9 cellular contexts compared by ENCODE assay signal in the genomic region with DNA sequence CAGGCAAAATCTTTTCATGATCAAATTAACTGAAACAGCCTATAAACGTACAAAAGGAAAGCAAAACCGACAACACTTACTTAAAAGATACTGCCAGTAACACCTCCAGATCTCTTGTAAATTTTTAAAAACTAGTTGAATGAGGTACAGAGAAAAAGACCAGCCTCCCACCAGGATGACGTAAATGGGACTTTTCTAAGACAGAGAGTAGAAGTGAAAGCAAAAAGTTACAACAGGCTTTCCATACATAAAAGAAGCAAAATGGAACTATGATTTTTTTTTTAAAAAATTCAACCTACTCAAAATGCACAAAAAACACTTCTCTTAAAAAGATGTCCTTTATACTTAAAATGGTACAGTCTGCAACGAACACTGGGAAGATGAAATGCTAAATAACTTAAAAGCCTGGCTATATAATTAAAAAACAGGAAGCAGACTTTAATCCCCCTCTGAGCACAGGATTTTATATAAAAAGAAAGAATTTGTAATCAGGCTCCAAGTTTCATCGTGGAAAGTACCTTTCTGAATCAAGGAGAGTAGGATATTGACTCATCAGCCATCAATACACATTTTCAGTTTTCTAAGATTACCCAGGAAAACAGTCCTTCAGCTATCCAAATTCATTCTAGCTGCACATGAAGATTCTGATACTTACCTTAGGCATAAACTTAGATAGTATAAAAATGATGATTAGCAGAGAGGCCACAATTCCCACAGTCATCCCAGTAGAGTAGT. TPM values are rescaled to one million over a fixed set of nuclear protein-coding genes. Genes with fewer than 3 reads are reported as not detected.
A peak's percentile ranks its signal among the peaks of the same experiment; 100 is the strongest.
DNase-seq lines count a peak whose midpoint lies in the region; ATAC-seq and TF ChIP-seq lines count a peak whose summit lies in the region.
"Had no signal": no experiment of that assay in that cellular context is flagged by ENCODE, and none has a peak within 500 bp of the region (broad histone marks: within the 10 kb centered on the region; RNA-seq: fewer than 3 reads in every experiment).

No MANE protein-coding gene starts in this region.

- no peak for TF ChIP-seq EP300 in SK-N-SH (IDR thresholded peaks at IDR 0.05; ENCODE audit: borderline replicate concordance in 1 of 2, low read depth in 1 of 2, low read length in 1 of 2)

- no peak overlapping the region for H3K4me2 ChIP-seq in SK-N-SH

- H3K4me3 ChIP-seq in SK-N-SH (ENCODE audit: low read depth in 2 of 2, low read length in 1 of 2) = no peak overlapping the region
- H3K4me3 ChIP-seq in foreskin fibroblast (ENCODE audit: low read depth in 1 of 2, low read length in 2 of 2) = no peak overlapping the region
- no peak overlapping the region for H3K4me3 ChIP-seq in breast epithelium

- H3K27ac ChIP-seq in SK-N-SH (ENCODE audit: low read depth in 2 of 2, low read length in 1 of 2) (peak overlapping the region in 1 of 2 experiments; percentile 10; a peak in 1 of 4 replicates), breast epithelium (no peak overlapping the region)

- intact Hi-C loops in breast epithelium (cut with DNase I; ENCODE audit: low total_unique reads) = no loop called here

- H3K27me3 ChIP-seq in SK-N-SH (ENCODE audit: insufficient read depth) (no peaks in the 10 kb centered on the region), breast epithelium (no peaks in the 10 kb centered on the region)

- POLR2A ChIA-PET in SK-N-SH (lab: Yijun Ruan, JAX) = no interaction called here

- no peaks in the 10 kb centered on the region for H3K9me3 Mint-ChIP-seq in activated T-helper 17 cell treated with anti-CD3 and anti-CD28 coated beads, Interleukin-2, amount 50 U/mL, for 72 hours

- H3K9me2 ChIP-seq in SK-N-SH = no peaks in the 10 kb centered on the region

- 71% methylated on average over 5 of the region's 5 CpGs for WGBS in SK-N-SH (ENCODE audit: low lambda C conversion rate)

- H4K20me1 ChIP-seq in SK-N-SH (ENCODE audit: insufficient read depth) = no peaks in the 10 kb centered on the region

- H3K9ac ChIP-seq in SK-N-SH = peak overlapping the region; percentile 8; the same call in 1 of the 2 replicates

- H3K9me3 ChIP-seq in SK-N-SH (no peaks in the 10 kb centered on the region), breast epithelium (no peaks in the 10 kb centered on the region)

- H3K4me1 Mint-ChIP-seq in activated T-helper 17 cell treated with anti-CD3 and anti-CD28 coated beads, Interleukin-2, amount 50 U/mL, for 72 hours = peaks cover 22% of the 10 kb centered on the region

- no peak for ATAC-seq in SK-N-SH treated with all-trans-retinoic acid at 6 μM for 48 hours
- ATAC-seq in HG03442 (IDR thresholded peaks at IDR 0.05; ENCODE audit: unreplicated experiment) = peak; percentile 78
- peak; percentile 77 for ATAC-seq in activated T-helper 17 cell treated with anti-CD3 and anti-CD28 coated beads, Interleukin-2, amount 50 U/mL, for 72 hours (replicated peaks)

- TF ChIP-seq RAD21 in SK-N-SH (IDR thresholded peaks at IDR 0.05; ENCODE audit: low read length) = no peak

- TF ChIP-seq POLR2A in breast epithelium (IDR thresholded peaks at IDR 0.05) = no peak

- peaks cover 94% of the 10 kb centered on the region for H3K36me3 Mint-ChIP-seq in activated T-helper 17 cell treated with anti-CD3 and anti-CD28 coated beads, Interleukin-2, amount 50 U/mL, for 72 hours (ENCODE audit: low read depth)

- no peak overlapping the region for H2AFZ ChIP-seq in SK-N-SH (ENCODE audit: low read depth)

- H3K36me3 ChIP-seq in SK-N-SH (replicated peaks in 1 of 2; ENCODE audit: control insufficient read depth in 1 of 2, insufficient read depth in 2 of 2, low read length in 1 of 2) (peaks cover 22% of the 10 kb centered on the region in 2 experiments), breast epithelium (peaks cover 5% of the 10 kb centered on the region)

- no peak for DNase-seq in SK-N-SH
- peak; percentile 13 to 59 for DNase-seq in stimulated activated CD8-positive, alpha-beta memory T cell treated with anti-CD3 and anti-CD28 coated beads, Interleukin-7, amount 100 ng/mL, for 4 hours (ENCODE audit: low read depth in 2 of 2)
- DNase-seq in NCI-H748 treated with DMSO at 0.1 percent for 48 hours (lab: John Stamatoyannopoulos, UW) = no peak
- DNase-seq in foreskin fibroblast = no peak
- DNase-seq in breast epithelium (ENCODE audit: low spot score in 2 of 2) = no peak

- H3K4me3 Mint-ChIP-seq in activated T-helper 17 cell treated with anti-CD3 and anti-CD28 coated beads, Interleukin-2, amount 50 U/mL, for 72 hours = peak overlapping the region; percentile 81

- CTCF ChIA-PET in SK-N-SH (lab: Yijun Ruan, JAX) = interaction anchor here (1.0 to 8.9 kb wide), 14 partner anchors 15 to 119 kb away, joined by 3 to 257 read pairs (median 10); partner anchors contain the start of genes MYO1A, STAT6, TAC3 and ZBTB39

- H3K4me1 ChIP-seq in SK-N-SH (ENCODE audit: control insufficient read depth in 1 of 2, insufficient read depth in 2 of 2, low read depth in 1 of 2, low read length in 1 of 2) (peaks cover 0 to 7% of the 10 kb centered on the region in 2 experiments; a peak in 1 of 4 replicates), breast epithelium (no peaks in the 10 kb centered on the region)

- H3K27ac Mint-ChIP-seq in activated T-helper 17 cell treated with anti-CD3 and anti-CD28 coated beads, Interleukin-2, amount 50 U/mL, for 72 hours = peak overlapping the region; percentile 97

- no peaks in the 10 kb centered on the region for H3K27me3 Mint-ChIP-seq in activated T-helper 17 cell treated with anti-CD3 and anti-CD28 coated beads, Interleukin-2, amount 50 U/mL, for 72 hours

- peaks cover 13% of the 10 kb centered on the region for H3F3A ChIP-seq in SK-N-SH (replicated peaks; ENCODE audit: insufficient read depth)

- no peaks in the 10 kb centered on the region for H3K79me2 ChIP-seq in SK-N-SH (ENCODE audit: insufficient read depth)

- TF ChIP-seq CTCF in SK-N-SH (IDR thresholded peaks at IDR 0.05) = no peak
- no peak for TF ChIP-seq CTCF in foreskin fibroblast (IDR thresholded peaks at IDR 0.05; ENCODE audit: low read depth, low read length)
- no peak for TF ChIP-seq CTCF in breast epithelium (IDR thresholded peaks at IDR 0.05)

TF ChIP-seq in SK-N-SH, 30 proteins besides CTCF, POLR2A, EP300 and RAD21 (continues in another document):
- TF ChIP-seq FOXM1 (IDR thresholded peaks at IDR 0.05; ENCODE audit: low read depth) (no peak), TCF12 (IDR thresholded peaks at IDR 0.05) (no peak), YY1 (IDR thresholded peaks at IDR 0.05; ENCODE audit: low read depth) (no peak), FOSL2 (IDR thresholded peaks at IDR 0.05; ENCODE audit: borderline replicate concordance, low read depth) (no peak)

TF ChIP-seq in SK-N-SH treated with all-trans-retinoic acid at 6 μM for 48 hours, 23 proteins besides CTCF, POLR2A, EP300 and RAD21:
- no peak for TF ChIP-seq ZNF8 (CRISPR knock-in tag; IDR thresholded peaks at IDR 0.05)
- no peak for TF ChIP-seq SNAI2 (CRISPR knock-in tag; IDR thresholded peaks at IDR 0.05)
- no peak for TF ChIP-seq ESRRG (CRISPR knock-in tag; IDR thresholded peaks at IDR 0.05)
- no peak for TF ChIP-seq PATZ1 (CRISPR knock-in tag; IDR thresholded peaks at IDR 0.05; ENCODE audit: borderline replicate concordance)
- TF ChIP-seq BACH2 (CRISPR knock-in tag; IDR thresholded peaks at IDR 0.05; ENCODE audit: borderline replicate concordance) = no peak
- no peak for TF ChIP-seq OSR1 (CRISPR knock-in tag; IDR thresholded peaks at IDR 0.05)
TF ChIP-seq in SK-N-SH treated with all-trans-retinoic acid at 6 μM for 48 hours: peak in this region for 0.

RNA-seq across cellular contexts. Expression of gene MYO1A, which starts 14.2 kb away (rescaled TPM):
- polyA plus RNA-seq in SK-N-SH (2012; rRNA removed) = not detected in 2 replicates
- not detected in 2 replicates for polyA plus RNA-seq in SK-N-SH (2012; cell fraction: cytosol; rRNA removed)
- polyA plus RNA-seq in SK-N-SH (2012; cell fraction: nucleus; rRNA removed) = 0.11 TPM in 1 of 2 replicates, not detected in the other
- 1 to 10 TPM; 2.1 to 5.1 TPM for total RNA-seq in activated T-helper 17 cell treated with anti-CD3 and anti-CD28 coated beads, Interleukin-2, amount 50 U/mL, for 72 hours
- 1 to 10 TPM in 1 of 3 donors, under 1 TPM in 2; 0.15 to 2.2 (median 0.98) TPM for total RNA-seq in breast epithelium

RNA-seq across cellular contexts. Expression of gene NEMP1, which starts 14.4 kb away (rescaled TPM):
- polyA plus RNA-seq in SK-N-SH (2012; rRNA removed) = 6.2 and 8.8 TPM in 2 replicates
- 7.0 and 7.1 TPM in 2 replicates for polyA plus RNA-seq in SK-N-SH (2012; cell fraction: cytosol; rRNA removed)
- 13.4 and 24.8 TPM in 2 replicates for polyA plus RNA-seq in SK-N-SH (2012; cell fraction: nucleus; rRNA removed)
- 100 to 1,000 TPM in 1 of 2 donors, 10 to 100 TPM in 1; 62.3 to 117 TPM for total RNA-seq in activated T-helper 17 cell treated with anti-CD3 and anti-CD28 coated beads, Interleukin-2, amount 50 U/mL, for 72 hours
- total RNA-seq in breast epithelium = 10 to 100 TPM in 2 of 3 donors, 1 to 10 TPM in 1; 6.9 to 13.3 (median 10.9) TPM

RNA-seq across cellular contexts. Expression of gene NAB2, which starts 24.8 kb away (rescaled TPM):
- polyA plus RNA-seq in SK-N-SH (2012; rRNA removed) = 23.7 and 24.9 TPM in 2 replicates
- 12.7 and 18.9 TPM in 2 replicates for polyA plus RNA-seq in SK-N-SH (2012; cell fraction: cytosol; rRNA removed)
- 24.3 and 28.0 TPM in 2 replicates for polyA plus RNA-seq in SK-N-SH (2012; cell fraction: nucleus; rRNA removed)
- total RNA-seq in activated T-helper 17 cell treated with anti-CD3 and anti-CD28 coated beads, Interleukin-2, amount 50 U/mL, for 72 hours = 10 to 100 TPM; 20.6 to 61.4 TPM
- 10 to 100 TPM in 2 of 3 donors, 1 to 10 TPM in 1; 9.0 to 33.2 (median 24.6) TPM for total RNA-seq in breast epithelium

RNA-seq across cellular contexts. Expression of gene STAT6, which starts 47.0 kb away (rescaled TPM):
- polyA plus RNA-seq in SK-N-SH (2012; rRNA removed) = 0.15 and 0.42 TPM in 2 replicates
- 0.05 and 0.19 TPM in 2 replicates for polyA plus RNA-seq in SK-N-SH (2012; cell fraction: cytosol; rRNA removed)
- polyA plus RNA-seq in SK-N-SH (2012; cell fraction: nucleus; rRNA removed) = 0.73 and 0.83 TPM in 2 replicates
- total RNA-seq in activated T-helper 17 cell treated with anti-CD3 and anti-CD28 coated beads, Interleukin-2, amount 50 U/mL, for 72 hours = 100 to 1,000 TPM; 177 to 332 TPM
- 100 to 1,000 TPM; 139 to 147 (median 146) TPM for total RNA-seq in breast epithelium

RNA-seq across cellular contexts. Expression of gene TAC3, which starts 47.8 kb away (rescaled TPM):
- not detected in 2 replicates for polyA plus RNA-seq in SK-N-SH (2012; rRNA removed)
- polyA plus RNA-seq in SK-N-SH (2012; cell fraction: cytosol; rRNA removed) = 0.04 and 0.08 TPM in 2 replicates
- 0.11 TPM in 1 of 2 replicates, not detected in the other for polyA plus RNA-seq in SK-N-SH (2012; cell fraction: nucleus; rRNA removed)
- 1 to 10 TPM in 1 of 2 donors, not detected in 1; 1.5 TPM for total RNA-seq in activated T-helper 17 cell treated with anti-CD3 and anti-CD28 coated beads, Interleukin-2, amount 50 U/mL, for 72 hours
- not detected for total RNA-seq in breast epithelium
- total RNA-seq: subcutaneous adipose tissue had no signal

Comparison
In these comparisons a context has a peak if more than half of its experiments do, and no peak if none do; other contexts are left out.
1. DNase-seq: peak in stimulated activated CD8-positive, alpha-beta memory T cell treated with anti-CD3 and anti-CD28 coated beads, Interleukin-7, amount 100 ng/mL, for 4 hours (2 of 2); none in SK-N-SH (single experiment), NCI-H748 treated with DMSO at 0.1 percent for 48 hours (single experiment), foreskin fibroblast (0 of 2) and breast epithelium (0 of 2).
2. RNA of gene NEMP1, which starts 14.4 kb away (total RNA-seq): 62.3 to 117 TPM in activated T-helper 17 cell treated with anti-CD3 and anti-CD28 coated beads, Interleukin-2, amount 50 U/mL, for 72 hours; 6.9 to 13.3 TPM in breast epithelium; every median in the first group is over 4 times any median in the second.